ENCODE assay signal across 11 cellular contexts in the genomic region with DNA sequence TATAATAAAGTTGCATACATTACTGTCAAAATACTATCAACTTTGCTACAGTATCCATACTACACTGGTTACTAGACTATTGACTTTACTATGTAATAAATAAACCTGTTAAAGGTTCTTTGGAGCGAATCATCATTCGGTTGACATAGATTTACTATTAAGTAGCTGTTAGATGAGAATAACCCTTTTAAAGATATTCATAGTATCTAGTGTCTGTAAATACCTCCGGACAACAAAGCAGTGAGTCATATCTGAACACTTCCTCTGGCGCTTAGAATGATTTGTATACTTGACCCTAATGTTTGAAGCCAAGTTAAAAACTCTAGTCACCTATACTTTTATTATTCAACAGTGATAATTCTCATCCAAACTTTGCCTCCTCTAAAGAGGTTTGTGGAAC.
DNase-seq lines count a peak whose midpoint lies in the region; ATAC-seq and TF ChIP-seq lines count a peak whose summit lies in the region.
"Had no signal": no experiment of that assay in that cellular context is flagged by ENCODE, and none has a peak within 500 bp of the region (broad histone marks: within the 10 kb centered on the region; RNA-seq: fewer than 3 reads in every experiment).

No MANE protein-coding gene starts in this region.

- H3K9ac ChIP-seq in neuronal stem cell (ENCODE audit: low read depth, low read length, poor library complexity), result no peak overlapping the region

- peaks cover 6 to 22% of the 10 kb centered on the region in 2 donors for H3K4me1 ChIP-seq in neuronal stem cell (ENCODE audit: control insufficient read depth in 2 of 2, insufficient read depth in 1 of 2, low read depth in 1 of 2, low read length in 2 of 2)
- H3K4me1 ChIP-seq: right lobe of liver had no signal

- H3K9me3 ChIP-seq in neuronal stem cell (replicated peaks in 1 of 2; ENCODE audit: control insufficient read depth in 2 of 2, insufficient read depth in 1 of 2, low read depth in 1 of 2, low read length in 2 of 2), result no peaks in the 10 kb centered on the region
- H3K9me3 ChIP-seq: right lobe of liver had no signal

- no peak overlapping the region for H3K4ac ChIP-seq in neuronal stem cell (ENCODE audit: low read length)

- H3K27me3 Mint-ChIP-seq in glutamatergic neuron (ENCODE audit: unreplicated experiment), result no peaks in the 10 kb centered on the region
- H3K27me3 Mint-ChIP-seq: activated naive CD8-positive, alpha-beta T cell treated with anti-CD3 and anti-CD28 coated beads, Interleukin-2, amount 50 U/mL, for 24 hours had no signal

- no peaks in the 10 kb centered on the region for H3K36me3 Mint-ChIP-seq in glutamatergic neuron (ENCODE audit: unreplicated experiment)

- ATAC-seq in GM19324 (IDR thresholded peaks at IDR 0.05; ENCODE audit: low FRiP score, unreplicated experiment) (peak; percentile 51), HG03175 (IDR thresholded peaks at IDR 0.05; ENCODE audit: unreplicated experiment) (peak; percentile 90), GM18868 (IDR thresholded peaks at IDR 0.05; ENCODE audit: unreplicated experiment) (no peak)
- ATAC-seq: activated naive CD8-positive, alpha-beta T cell treated with anti-CD3 and anti-CD28 coated beads, Interleukin-2, amount 50 U/mL, for 24 hours; right lobe of liver had no signal

- WGBS in neuronal stem cell (ENCODE audit: extremely low coverage in 2 of 2, insufficient read length in 2 of 2, insufficient replicate concordance in 1 of 2), 2 donors, result no CpG with 5 or more reads among the region's 4 CpGs

- H3K27ac Mint-ChIP-seq in glutamatergic neuron (ENCODE audit: unreplicated experiment), result no peak overlapping the region
- H3K27ac Mint-ChIP-seq: activated naive CD8-positive, alpha-beta T cell treated with anti-CD3 and anti-CD28 coated beads, Interleukin-2, amount 50 U/mL, for 24 hours had no signal

- no peaks in the 10 kb centered on the region for H3K27me3 ChIP-seq in neuronal stem cell (ENCODE audit: control insufficient read depth in 3 of 3, insufficient read depth in 3 of 3, low read depth in 1 of 3, low read length in 3 of 3)
- H3K27me3 ChIP-seq: right lobe of liver had no signal

- no peaks in the 10 kb centered on the region for H3K36me3 ChIP-seq in neuronal stem cell (replicated peaks in 1 of 2; ENCODE audit: control insufficient read depth in 2 of 2, insufficient read depth in 2 of 2, low read length in 2 of 2)
- H3K36me3 ChIP-seq: right lobe of liver had no signal

- TF ChIP-seq CTCF in astrocyte of the cerebellum (IDR thresholded peaks at IDR 0.05; ENCODE audit: low read depth, low read length, missing control alignments) (no peak), glutamatergic neuron (IDR thresholded peaks at IDR 0.05; ENCODE audit: partially characterized antibody, unreplicated experiment) (no peak)

- no peak overlapping the region for H2BK120ac ChIP-seq in neuronal stem cell (ENCODE audit: low read depth, low read length)

- H3K4me1 Mint-ChIP-seq in glutamatergic neuron (ENCODE audit: low read depth, unreplicated experiment), result peaks cover 8% of the 10 kb centered on the region
- H3K4me1 Mint-ChIP-seq: activated naive CD8-positive, alpha-beta T cell treated with anti-CD3 and anti-CD28 coated beads, Interleukin-2, amount 50 U/mL, for 24 hours had no signal

- H2BK12ac ChIP-seq in neuronal stem cell (ENCODE audit: low read length), result no peak overlapping the region

- no peak overlapping the region for H2BK5ac ChIP-seq in neuronal stem cell (ENCODE audit: low read length)

- H3K14ac ChIP-seq in neuronal stem cell (ENCODE audit: low read length), result no peak overlapping the region

- in situ Hi-C loops in astrocyte of the cerebellum (cut with HindIII; ENCODE audit: low sequenced_read_pairs), result no loop called here

- no peak overlapping the region for H2AK5ac ChIP-seq in neuronal stem cell (ENCODE audit: low read depth, low read length)

- no peak overlapping the region for H3K23ac ChIP-seq in neuronal stem cell (ENCODE audit: low read depth, low read length, poor library complexity)

- H3K79me1 ChIP-seq in neuronal stem cell (ENCODE audit: low read depth, low read length), result no peaks in the 10 kb centered on the region

- no peak overlapping the region for H3K4me3 ChIP-seq in astrocyte of the cerebellum (ENCODE audit: low read depth, low read length)
- H3K4me3 ChIP-seq in neuronal stem cell (ENCODE audit: low read length in 2 of 2), result no peak overlapping the region
- H3K4me3 ChIP-seq: right lobe of liver had no signal

- H2AFZ ChIP-seq in neuronal stem cell (ENCODE audit: low read length), result peak overlapping the region; percentile 49

- H4K91ac ChIP-seq in neuronal stem cell (ENCODE audit: low read depth, low read length, poor library complexity), result no peak overlapping the region

- no peak overlapping the region for H2BK15ac ChIP-seq in neuronal stem cell (ENCODE audit: low read length)

- H3K4me3 Mint-ChIP-seq in glutamatergic neuron (ENCODE audit: unreplicated experiment), result no peak overlapping the region
- H3K4me3 Mint-ChIP-seq: activated naive CD8-positive, alpha-beta T cell treated with anti-CD3 and anti-CD28 coated beads, Interleukin-2, amount 50 U/mL, for 24 hours had no signal

- no peak overlapping the region for H4K8ac ChIP-seq in neuronal stem cell (ENCODE audit: low read depth, low read length)

- no peak overlapping the region for H3K4me2 ChIP-seq in neuronal stem cell (ENCODE audit: insufficient read depth, low read length, poor library complexity, severe bottlenecking)

- DNase-seq in astrocyte of the cerebellum (ENCODE audit: low read depth), result peak; percentile 28
- no peak for DNase-seq in neuronal stem cell (ENCODE audit: low spot score)
- no peak for DNase-seq in medulla oblongata (ENCODE audit: extremely low spot score)
- no peak for DNase-seq in OCI-M2 (lab: John Stamatoyannopoulos, UW; ENCODE audit: unreplicated experiment)
- no peak for DNase-seq in glutamatergic neuron
- DNase-seq: activated naive CD8-positive, alpha-beta T cell treated with anti-CD3 and anti-CD28 coated beads, Interleukin-2, amount 50 U/mL, for 24 hours; NCI-H2227 treated with DMSO at 0.1 percent for 48 hours; right lobe of liver had no signal

- H3K18ac ChIP-seq in neuronal stem cell (ENCODE audit: low read length), result no peak overlapping the region

- no peak overlapping the region for H3K27ac ChIP-seq in neuronal stem cell (replicated peaks; ENCODE audit: low read length)
- H3K27ac ChIP-seq: right lobe of liver had no signal

- H3K9me3 Mint-ChIP-seq in glutamatergic neuron (ENCODE audit: unreplicated experiment), result no peaks in the 10 kb centered on the region
- H3K9me3 Mint-ChIP-seq: activated naive CD8-positive, alpha-beta T cell treated with anti-CD3 and anti-CD28 coated beads, Interleukin-2, amount 50 U/mL, for 24 hours had no signal
